In the genomic region with DNA sequence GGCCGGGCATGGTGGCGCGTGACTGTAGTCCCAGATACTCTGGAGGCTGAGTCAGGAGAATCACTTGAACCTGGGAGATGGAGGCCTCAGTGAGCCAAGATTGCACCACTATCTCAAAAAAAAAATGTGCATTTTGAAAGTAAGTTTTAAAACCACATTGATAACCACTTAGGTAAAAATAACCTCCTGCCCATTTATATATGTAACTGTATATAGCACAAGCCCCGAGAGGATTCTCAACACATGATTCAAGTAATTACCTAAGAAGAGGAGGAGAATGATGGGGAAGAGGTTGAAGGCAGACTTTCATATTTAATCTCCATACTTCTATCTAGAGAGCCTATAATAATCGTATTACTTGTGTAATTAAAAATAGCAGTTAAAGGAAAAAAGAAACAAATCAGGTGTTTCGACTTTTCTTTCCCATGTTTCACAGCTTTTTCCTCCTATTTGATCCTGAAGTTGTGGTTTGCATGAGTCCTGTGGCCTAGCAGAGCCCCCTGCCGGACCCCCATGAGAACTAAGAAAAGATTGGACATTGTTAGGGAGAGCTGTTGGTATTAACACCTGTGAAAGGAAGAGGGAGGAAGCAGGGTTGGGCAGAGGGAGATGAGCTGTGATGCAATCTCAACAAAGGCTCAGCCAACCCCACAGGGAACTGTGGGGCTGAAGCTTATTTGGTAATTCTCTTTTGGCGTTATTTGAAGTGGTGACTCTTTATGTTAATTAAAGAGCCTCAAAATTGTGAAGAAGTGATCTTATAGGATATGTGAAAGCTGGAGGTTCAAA, we compare ENCODE assay signal across 18 cellular contexts. TPM values are rescaled to one million over a fixed set of nuclear protein-coding genes. Genes with fewer than 3 reads are reported as not detected.
DNase-seq lines count a peak whose midpoint lies in the region; ATAC-seq and TF ChIP-seq lines count a peak whose summit lies in the region.
"Had no signal": no experiment of that assay in that cellular context is flagged by ENCODE, and none has a peak within 500 bp of the region (broad histone marks: within the 10 kb centered on the region; RNA-seq: fewer than 3 reads in every experiment).

No MANE protein-coding gene starts in this region.

- H3K27me3 ChIP-seq in RWPE2 (ENCODE audit: insufficient read depth, poor library complexity, severe bottlenecking) = no peaks in the 10 kb centered on the region
- no peaks in the 10 kb centered on the region for H3K27me3 ChIP-seq in SK-N-SH (ENCODE audit: insufficient read depth)
- H3K27me3 ChIP-seq: adrenal gland, transverse colon had no signal

- ATAC-seq in RWPE2 (ENCODE audit: low read depth) (no peak), GM19455 (IDR thresholded peaks at IDR 0.05; ENCODE audit: unreplicated experiment) (no peak)
- ATAC-seq: right cardiac atrium, Right ventricle myocardium inferior had no signal

- CTCF ChIA-PET in SK-N-SH (lab: Yijun Ruan, JAX) = interaction anchor here (1.0 to 2.8 kb wide), 4 partner anchors 15 to 25 kb away, joined by 3 to 11 read pairs (median 8); no protein-coding TSS in a partner anchor

- peaks cover 3% of the 10 kb centered on the region for H3K9me3 Mint-ChIP-seq in progenitor cell of endocrine pancreas (ENCODE audit: low read depth)
- H3K9me3 Mint-ChIP-seq: activated T-helper 1 cell treated with anti-CD3 and anti-CD28 coated beads, Interleukin-12 subunit alpha, Interleukin-12 subunit beta, Interleukin-2, Interleukin-4 antibody, amounts not matched to agents 30 ng/mL and 10 ng/mL and 1 ng/mL, durations not matched to agents 14 hours and 24 hours and 36 hours; central memory CD8-positive, alpha-beta T cell had no signal

- TF ChIP-seq RAD21 in SK-N-SH (IDR thresholded peaks at IDR 0.05; ENCODE audit: low read length) = no peak

- H3K4me1 Mint-ChIP-seq in progenitor cell of endocrine pancreas (ENCODE audit: low read depth) = no peaks in the 10 kb centered on the region
- H3K4me1 Mint-ChIP-seq: central memory CD8-positive, alpha-beta T cell had no signal

- H3K9me3 ChIP-seq in RWPE2 (ENCODE audit: severe bottlenecking) = no peaks in the 10 kb centered on the region
- H3K9me3 ChIP-seq in SK-N-SH = no peaks in the 10 kb centered on the region
- H3K9me3 ChIP-seq: adrenal gland, transverse colon had no signal

- DNase-seq in NCI-H2171 treated with DMSO at 0.1 percent for 48 hours (lab: John Stamatoyannopoulos, UW) (peak; percentile 40), NCI-H2171 (lab: John Stamatoyannopoulos, UW) (no peak), HT-29 (ENCODE audit: low spot score) (peak; percentile 3), RWPE2 (ENCODE audit: low spot score) (no peak), progenitor cell of endocrine pancreas (ENCODE audit: low spot score, unreplicated experiment) (no peak), SK-N-SH (no peak), CD1c-positive myeloid dendritic cell (ENCODE audit: extremely low spot score) (no peak)
- DNase-seq: adrenal gland; foreskin fibroblast; NCI-H1417; NCI-H345; right cardiac atrium; stimulated activated CD4-positive, alpha-beta T cell treated with anti-CD3 and anti-CD28 coated beads, Interleukin-2, amount 100 ng/mL, for 24 hours; transverse colon had no signal

- no peak overlapping the region for H3K4me2 ChIP-seq in SK-N-SH

- no peaks in the 10 kb centered on the region for H3K36me3 Mint-ChIP-seq in progenitor cell of endocrine pancreas (ENCODE audit: insufficient read depth)

- H3K27me3 Mint-ChIP-seq in progenitor cell of endocrine pancreas = peaks cover 3% of the 10 kb centered on the region
- H3K27me3 Mint-ChIP-seq: central memory CD8-positive, alpha-beta T cell had no signal

- no peaks in the 10 kb centered on the region for H4K20me1 ChIP-seq in SK-N-SH (ENCODE audit: insufficient read depth)

- H3K4me1 ChIP-seq in RWPE2 (ENCODE audit: insufficient read depth, poor library complexity, severe bottlenecking) = no peaks in the 10 kb centered on the region
- no peaks in the 10 kb centered on the region for H3K4me1 ChIP-seq in SK-N-SH (ENCODE audit: control insufficient read depth in 1 of 2, insufficient read depth in 2 of 2, low read depth in 1 of 2, low read length in 1 of 2)
- H3K4me1 ChIP-seq: adrenal gland, transverse colon had no signal

- POLR2A ChIA-PET in SK-N-SH (lab: Yijun Ruan, JAX) = no interaction called here

- H3K4me3 ChIP-seq in RWPE2 (ENCODE audit: severe bottlenecking) = no peak overlapping the region
- H3K4me3 ChIP-seq in SK-N-SH (ENCODE audit: low read depth in 2 of 2, low read length in 1 of 2) = no peak overlapping the region
- H3K4me3 ChIP-seq: adrenal gland, transverse colon had no signal

- H3K36me3 ChIP-seq in RWPE2 (ENCODE audit: low read depth) = no peaks in the 10 kb centered on the region
- H3K36me3 ChIP-seq in SK-N-SH (replicated peaks in 1 of 2; ENCODE audit: control insufficient read depth in 1 of 2, insufficient read depth in 2 of 2, low read length in 1 of 2) = no peaks in the 10 kb centered on the region
- H3K36me3 ChIP-seq: adrenal gland, transverse colon had no signal

- H3K79me2 ChIP-seq in SK-N-SH (ENCODE audit: insufficient read depth) = no peaks in the 10 kb centered on the region

- no peaks in the 10 kb centered on the region for H3K9me2 ChIP-seq in SK-N-SH

- H3K9ac ChIP-seq in SK-N-SH = no peak overlapping the region

- no peak overlapping the region for H3K4me3 Mint-ChIP-seq in progenitor cell of endocrine pancreas (ENCODE audit: low read depth)
- H3K4me3 Mint-ChIP-seq: activated T-helper 1 cell treated with anti-CD3 and anti-CD28 coated beads, Interleukin-12 subunit alpha, Interleukin-12 subunit beta, Interleukin-2, Interleukin-4 antibody, amounts not matched to agents 30 ng/mL and 10 ng/mL and 1 ng/mL, durations not matched to agents 14 hours and 24 hours and 36 hours; central memory CD8-positive, alpha-beta T cell had no signal

- peak; percentile 8 for TF ChIP-seq CTCF in RWPE2 (IDR thresholded peaks at IDR 0.05; ENCODE audit: poor library complexity, severe bottlenecking)
- TF ChIP-seq CTCF in progenitor cell of endocrine pancreas (IDR thresholded peaks at IDR 0.05; ENCODE audit: unreplicated experiment) = peak; percentile 34
- no peak for TF ChIP-seq CTCF in SK-N-SH (IDR thresholded peaks at IDR 0.05)

- H3K27ac ChIP-seq in RWPE2 (ENCODE audit: poor library complexity, severe bottlenecking) = no peak overlapping the region
- H3K27ac ChIP-seq in SK-N-SH (ENCODE audit: low read depth in 2 of 2, low read length in 1 of 2) = no peak overlapping the region
- H3K27ac ChIP-seq: adrenal gland, transverse colon had no signal

- H3F3A ChIP-seq in SK-N-SH (replicated peaks; ENCODE audit: insufficient read depth) = no peaks in the 10 kb centered on the region

- WGBS in SK-N-SH (ENCODE audit: low lambda C conversion rate) = 78% methylated on average over 8 of the region's 8 CpGs

- no peak overlapping the region for H2AFZ ChIP-seq in SK-N-SH (ENCODE audit: low read depth)

- H3K27ac Mint-ChIP-seq in progenitor cell of endocrine pancreas = no peak overlapping the region
- H3K27ac Mint-ChIP-seq: activated T-helper 1 cell treated with anti-CD3 and anti-CD28 coated beads, Interleukin-12 subunit alpha, Interleukin-12 subunit beta, Interleukin-2, Interleukin-4 antibody, amounts not matched to agents 30 ng/mL and 10 ng/mL and 1 ng/mL, durations not matched to agents 14 hours and 24 hours and 36 hours had no signal

- no peak for TF ChIP-seq EP300 in SK-N-SH (IDR thresholded peaks at IDR 0.05; ENCODE audit: borderline replicate concordance in 1 of 2, low read depth in 1 of 2, low read length in 1 of 2)

TF ChIP-seq in SK-N-SH, 30 proteins besides CTCF, POLR2A, EP300 and RAD21:
- TF ChIP-seq POLR2AphosphoS5 (IDR thresholded peaks at IDR 0.05; ENCODE audit: low read depth, low read length) (no peak), FOXJ3 (CRISPR knock-in tag; IDR thresholded peaks at IDR 0.05) (no peak), NRF1 (IDR thresholded peaks at IDR 0.05; ENCODE audit: low read depth, low read length) (no peak), EZH2phosphoT487 (IDR thresholded peaks at IDR 0.05; ENCODE audit: borderline replicate concordance, low read depth) (no peak), MEF2A (IDR thresholded peaks at IDR 0.05; ENCODE audit: borderline replicate concordance, low read depth) (no peak), TAF1 (IDR thresholded peaks at IDR 0.05; ENCODE audit: borderline replicate concordance, low read depth, low read length) (no peak), FOSL2 (IDR thresholded peaks at IDR 0.05; ENCODE audit: borderline replicate concordance, low read depth) (no peak)

RNA-seq across cellular contexts. Expression of gene PMFBP1, which starts 22.1 kb away (rescaled TPM):
- total RNA-seq in HT-29 (2014; rRNA removed; shearing (Covaris generic)) = 2.3 TPM in 1 of 2 replicates, not detected in the other
- total RNA-seq in progenitor cell of endocrine pancreas = 3.9 and 4.5 TPM in 2 replicates
- 0.16 and 0.21 TPM in 2 replicates for polyA plus RNA-seq in SK-N-SH (2012; rRNA removed)
- polyA plus RNA-seq in SK-N-SH (2012; cell fraction: cytosol; rRNA removed) = 0.05 and 0.10 TPM in 2 replicates
- 0.68 and 0.79 TPM in 2 replicates for polyA plus RNA-seq in SK-N-SH (2012; cell fraction: nucleus; rRNA removed)

RNA-seq across cellular contexts. Expression of gene DHX38, which starts 56.2 kb away (rescaled TPM):
- 45.2 and 46.5 TPM in 2 replicates for total RNA-seq in HT-29 (2014; rRNA removed; shearing (Covaris generic))
- 79.6 and 81.7 TPM in 2 replicates for total RNA-seq in progenitor cell of endocrine pancreas
- 60.2 and 75.0 TPM in 2 replicates for polyA plus RNA-seq in SK-N-SH (2012; rRNA removed)
- polyA plus RNA-seq in SK-N-SH (2012; cell fraction: cytosol; rRNA removed) = 42.4 and 45.6 TPM in 2 replicates
- 182 and 196 TPM in 2 replicates for polyA plus RNA-seq in SK-N-SH (2012; cell fraction: nucleus; rRNA removed)

RNA-seq across cellular contexts. Expression of gene TXNL4B, which starts 56.5 kb away (rescaled TPM):
- 4.1 and 7.5 TPM in 2 replicates for total RNA-seq in HT-29 (2014; rRNA removed; shearing (Covaris generic))
- total RNA-seq in progenitor cell of endocrine pancreas = 15.6 and 16.6 TPM in 2 replicates
- 8.9 and 12.7 TPM in 2 replicates for polyA plus RNA-seq in SK-N-SH (2012; rRNA removed)
- polyA plus RNA-seq in SK-N-SH (2012; cell fraction: cytosol; rRNA removed) = 11.9 and 13.3 TPM in 2 replicates
- 7.1 and 11.7 TPM in 2 replicates for polyA plus RNA-seq in SK-N-SH (2012; cell fraction: nucleus; rRNA removed)

Comparison
In these comparisons a context has a peak if more than half of its experiments do, and no peak if none do; other contexts are left out.
1. DNase-seq: peak in NCI-H2171 treated with DMSO at 0.1 percent for 48 hours (single experiment) and HT-29 (single experiment); none in NCI-H2171 (single experiment), RWPE2 (single experiment), progenitor cell of endocrine pancreas (single experiment), SK-N-SH (single experiment) and CD1c-positive myeloid dendritic cell (single experiment).